ENCODE assay signal across 1 cellular context in genomic region chr14:102088012-102088792, GRCh38.
TF ChIP-seq lines count a peak whose summit lies in the region.

No MANE protein-coding gene starts in this region.

TF ChIP-seq in HepG2, 621 proteins besides CTCF, POLR2A, EP300 and RAD21 (continued from another document):
- TF ChIP-seq, protein P1, sequence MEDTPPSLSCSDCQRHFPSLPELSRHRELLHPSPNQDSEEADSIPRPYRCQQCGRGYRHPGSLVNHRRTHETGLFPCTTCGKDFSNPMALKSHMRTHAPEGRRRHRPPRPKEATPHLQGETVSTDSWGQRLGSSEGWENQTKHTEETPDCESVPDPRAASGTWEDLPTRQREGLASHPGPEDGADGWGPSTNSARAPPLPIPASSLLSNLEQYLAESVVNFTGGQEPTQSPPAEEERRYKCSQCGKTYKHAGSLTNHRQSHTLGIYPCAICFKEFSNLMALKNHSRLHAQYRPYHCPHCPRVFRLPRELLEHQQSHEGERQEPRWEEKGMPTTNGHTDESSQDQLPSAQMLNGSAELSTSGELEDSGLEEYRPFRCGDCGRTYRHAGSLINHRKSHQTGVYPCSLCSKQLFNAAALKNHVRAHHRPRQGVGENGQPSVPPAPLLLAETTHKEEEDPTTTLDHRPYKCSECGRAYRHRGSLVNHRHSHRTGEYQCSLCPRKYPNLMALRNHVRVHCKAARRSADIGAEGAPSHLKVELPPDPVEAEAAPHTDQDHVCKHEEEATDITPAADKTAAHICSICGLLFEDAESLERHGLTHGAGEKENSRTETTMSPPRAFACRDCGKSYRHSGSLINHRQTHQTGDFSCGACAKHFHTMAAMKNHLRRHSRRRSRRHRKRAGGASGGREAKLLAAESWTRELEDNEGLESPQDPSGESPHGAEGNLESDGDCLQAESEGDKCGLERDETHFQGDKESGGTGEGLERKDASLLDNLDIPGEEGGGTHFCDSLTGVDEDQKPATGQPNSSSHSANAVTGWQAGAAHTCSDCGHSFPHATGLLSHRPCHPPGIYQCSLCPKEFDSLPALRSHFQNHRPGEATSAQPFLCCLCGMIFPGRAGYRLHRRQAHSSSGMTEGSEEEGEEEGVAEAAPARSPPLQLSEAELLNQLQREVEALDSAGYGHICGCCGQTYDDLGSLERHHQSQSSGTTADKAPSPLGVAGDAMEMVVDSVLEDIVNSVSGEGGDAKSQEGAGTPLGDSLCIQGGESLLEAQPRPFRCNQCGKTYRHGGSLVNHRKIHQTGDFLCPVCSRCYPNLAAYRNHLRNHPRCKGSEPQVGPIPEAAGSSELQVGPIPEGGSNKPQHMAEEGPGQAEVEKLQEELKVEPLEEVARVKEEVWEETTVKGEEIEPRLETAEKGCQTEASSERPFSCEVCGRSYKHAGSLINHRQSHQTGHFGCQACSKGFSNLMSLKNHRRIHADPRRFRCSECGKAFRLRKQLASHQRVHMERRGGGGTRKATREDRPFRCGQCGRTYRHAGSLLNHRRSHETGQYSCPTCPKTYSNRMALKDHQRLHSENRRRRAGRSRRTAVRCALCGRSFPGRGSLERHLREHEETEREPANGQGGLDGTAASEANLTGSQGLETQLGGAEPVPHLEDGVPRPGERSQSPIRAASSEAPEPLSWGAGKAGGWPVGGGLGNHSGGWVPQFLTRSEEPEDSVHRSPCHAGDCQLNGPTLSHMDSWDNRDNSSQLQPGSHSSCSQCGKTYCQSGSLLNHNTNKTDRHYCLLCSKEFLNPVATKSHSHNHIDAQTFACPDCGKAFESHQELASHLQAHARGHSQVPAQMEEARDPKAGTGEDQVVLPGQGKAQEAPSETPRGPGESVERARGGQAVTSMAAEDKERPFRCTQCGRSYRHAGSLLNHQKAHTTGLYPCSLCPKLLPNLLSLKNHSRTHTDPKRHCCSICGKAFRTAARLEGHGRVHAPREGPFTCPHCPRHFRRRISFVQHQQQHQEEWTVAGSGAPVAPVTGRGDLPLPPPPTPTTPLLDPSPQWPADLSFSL (CRISPR knock-in tag; IDR thresholded peaks at IDR 0.05), result no peak
- TF ChIP-seq ZBTB38 (CRISPR knock-in tag; IDR thresholded peaks at IDR 0.05) (0 out of 2 replicates have a peak, but pooled peaks have one; percentile 25), ZSCAN21 (CRISPR knock-in tag; IDR thresholded peaks at IDR 0.05; ENCODE audit: borderline replicate concordance) (no peak), PRPF4 (IDR thresholded peaks at IDR 0.05; ENCODE audit: low read depth, low read length, poor library complexity, severe bottlenecking) (no peak), ZNF180 (CRISPR knock-in tag; IDR thresholded peaks at IDR 0.05; ENCODE audit: borderline replicate concordance, low read depth) (no peak), ZBTB33 (CRISPR knock-in tag; IDR thresholded peaks at IDR 0.05) (0 out of 2 replicates have a peak, but pooled peaks have one; percentile 5), SRSF1 (optimal IDR thresholded peaks at IDR 0.05; ENCODE audit: low read depth, low read length) (no peak), RAD51 (IDR thresholded peaks at IDR 0.05; ENCODE audit: borderline replicate concordance) (no peak), NFE2 (CRISPR knock-in tag; IDR thresholded peaks at IDR 0.05) (no peak), DNMT1 (CRISPR knock-in tag; IDR thresholded peaks at IDR 0.05) (no peak), MTA1 (CRISPR knock-in tag; IDR thresholded peaks at IDR 0.05; ENCODE audit: borderline replicate concordance) (no peak), AGO2 (optimal IDR thresholded peaks at IDR 0.05; ENCODE audit: low read depth, low read length) (peak; percentile 84), RBFOX2 (IDR thresholded peaks at IDR 0.05; ENCODE audit: low read depth, low read length) (peak; percentile 51), SP2 (CRISPR knock-in tag; IDR thresholded peaks at IDR 0.05) (no peak), PBX2 (CRISPR knock-in tag; IDR thresholded peaks at IDR 0.05) (no peak), ARNT2 (CRISPR knock-in tag; IDR thresholded peaks at IDR 0.05; ENCODE audit: low read depth) (no peak), ZNF430 (CRISPR knock-in tag; IDR thresholded peaks at IDR 0.05) (no peak), PAF1 (CRISPR knock-in tag; IDR thresholded peaks at IDR 0.05) (no peak), KLF13 (CRISPR knock-in tag; IDR thresholded peaks at IDR 0.05) (no peak)
- TF ChIP-seq, protein P2, sequence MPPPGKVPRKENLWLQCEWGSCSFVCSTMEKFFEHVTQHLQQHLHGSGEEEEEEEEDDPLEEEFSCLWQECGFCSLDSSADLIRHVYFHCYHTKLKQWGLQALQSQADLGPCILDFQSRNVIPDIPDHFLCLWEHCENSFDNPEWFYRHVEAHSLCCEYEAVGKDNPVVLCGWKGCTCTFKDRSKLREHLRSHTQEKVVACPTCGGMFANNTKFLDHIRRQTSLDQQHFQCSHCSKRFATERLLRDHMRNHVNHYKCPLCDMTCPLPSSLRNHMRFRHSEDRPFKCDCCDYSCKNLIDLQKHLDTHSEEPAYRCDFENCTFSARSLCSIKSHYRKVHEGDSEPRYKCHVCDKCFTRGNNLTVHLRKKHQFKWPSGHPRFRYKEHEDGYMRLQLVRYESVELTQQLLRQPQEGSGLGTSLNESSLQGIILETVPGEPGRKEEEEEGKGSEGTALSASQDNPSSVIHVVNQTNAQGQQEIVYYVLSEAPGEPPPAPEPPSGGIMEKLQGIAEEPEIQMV (CRISPR knock-in tag; IDR thresholded peaks at IDR 0.05; ENCODE audit: low read depth), result no peak
- TF ChIP-seq, protein P3, sequence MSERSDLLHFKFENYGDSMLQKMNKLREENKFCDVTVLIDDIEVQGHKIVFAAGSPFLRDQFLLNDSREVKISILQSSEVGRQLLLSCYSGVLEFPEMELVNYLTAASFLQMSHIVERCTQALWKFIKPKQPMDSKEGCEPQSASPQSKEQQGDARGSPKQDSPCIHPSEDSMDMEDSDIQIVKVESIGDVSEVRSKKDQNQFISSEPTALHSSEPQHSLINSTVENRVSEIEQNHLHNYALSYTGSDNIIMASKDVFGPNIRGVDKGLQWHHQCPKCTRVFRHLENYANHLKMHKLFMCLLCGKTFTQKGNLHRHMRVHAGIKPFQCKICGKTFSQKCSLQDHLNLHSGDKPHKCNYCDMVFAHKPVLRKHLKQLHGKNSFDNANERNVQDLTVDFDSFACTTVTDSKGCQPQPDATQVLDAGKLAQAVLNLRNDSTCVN (CRISPR knock-in tag; IDR thresholded peaks at IDR 0.05; ENCODE audit: borderline replicate concordance), result no peak
